ENCODE assay signal across 26 cellular contexts in genomic region chr7:627661-628027, GRCh38.
"Had no signal": no experiment of that assay in that cellular context is flagged by ENCODE, and none has a peak within 500 bp of the region (broad histone marks: within the 10 kb centered on the region; RNA-seq: fewer than 3 reads in every experiment).

No MANE protein-coding gene starts in this region.

- H3K27me3 ChIP-seq: heart right ventricle, hepatocyte, right atrium auricular region, right lobe of liver, suprapubic skin, tibial artery, upper lobe of right lung had no signal

- FAIRE-seq: urothelium cell line had no signal

- H3K27ac ChIP-seq: heart right ventricle, hepatocyte, left ventricle myocardium inferior, right atrium auricular region, right lobe of liver, suprapubic skin, thoracic aorta, tibial artery, upper lobe of right lung had no signal

- H3K4me2 ChIP-seq: hepatocyte, smooth muscle cell had no signal

- ATAC-seq: natural killer cell; stimulated activated memory B cell treated with anti-CD40 and anti-IgM and Interleukin-4, amounts not matched to agents 10 μg/mL and 1 μg/mL and 100 μg/mL, for 72 hours; upper lobe of right lung had no signal

- H3K4me1 Mint-ChIP-seq: mesothelial cell of epicardium; naive B cell; natural killer cell; stimulated activated memory B cell treated with anti-CD40 and anti-IgM and Interleukin-4, amounts not matched to agents 10 μg/mL and 1 μg/mL and 100 μg/mL, for 72 hours had no signal

- H3K36me3 ChIP-seq: heart right ventricle, left ventricle myocardium inferior, right atrium auricular region, right lobe of liver, suprapubic skin, thoracic aorta, tibial artery, upper lobe of right lung had no signal

- H3K4me1 ChIP-seq: heart right ventricle, left ventricle myocardium inferior, right atrium auricular region, right lobe of liver, suprapubic skin, tibial artery, upper lobe of right lung had no signal

- H3K27me3 Mint-ChIP-seq: naive B cell; progenitor cell of endocrine pancreas; stimulated activated memory B cell treated with anti-CD40 and anti-IgM and Interleukin-4, amounts not matched to agents 10 μg/mL and 1 μg/mL and 100 μg/mL, for 72 hours had no signal

- H3K9me3 ChIP-seq: suprapubic skin had no signal

- DNase-seq: heart right ventricle; islet precursor cell; left ventricle myocardium inferior; mesendoderm; naive B cell; natural killer cell; nucleus accumbens; right lobe of liver; stimulated activated CD4-positive, alpha-beta T cell treated with anti-CD3 and anti-CD28 coated beads, Interleukin-1b, Interleukin-23, amount 100 ng/mL, for 48 hours; stimulated activated CD4-positive, alpha-beta T cell treated with anti-CD3 and anti-CD28 coated beads, Interleukin-2, amount 100 ng/mL, for 48 hours; stimulated activated CD4-positive, alpha-beta T cell treated with anti-CD3 and anti-CD28 coated beads, Interleukin-4, amount 100 ng/mL, for 4 hours; stimulated activated CD8-positive, alpha-beta memory T cell treated with anti-CD3 and anti-CD28 coated beads, Interleukin-4, amount 100 ng/mL, for 48 hours; stimulated activated naive CD4-positive, alpha-beta T cell treated with Interleukin-2 at 50 U/mL for 16 hours; tibial artery; trophoblast cell; upper lobe of right lung had no signal

- H2AFZ ChIP-seq: hepatocyte had no signal

- H3K27ac Mint-ChIP-seq: mesothelial cell of epicardium; naive B cell; natural killer cell; progenitor cell of endocrine pancreas; stimulated activated memory B cell treated with anti-CD40 and anti-IgM and Interleukin-4, amounts not matched to agents 10 μg/mL and 1 μg/mL and 100 μg/mL, for 72 hours had no signal

- H3K4me3 Mint-ChIP-seq: mesothelial cell of epicardium; naive B cell; natural killer cell; stimulated activated memory B cell treated with anti-CD40 and anti-IgM and Interleukin-4, amounts not matched to agents 10 μg/mL and 1 μg/mL and 100 μg/mL, for 72 hours had no signal

- H3K4me3 ChIP-seq: heart right ventricle, hepatocyte, left ventricle myocardium inferior, lung, right atrium auricular region, right lobe of liver, smooth muscle cell, suprapubic skin, thoracic aorta, tibial artery, upper lobe of right lung had no signal
